Comparison of ENCODE assay signal across 12 cellular contexts in genomic region chr6:113967777-113968176, GRCh38. TPM values are rescaled to one million over a fixed set of nuclear protein-coding genes. Genes with fewer than 3 reads are reported as not detected.
DNase-seq lines count a peak whose midpoint lies in the region; ATAC-seq and TF ChIP-seq lines count a peak whose summit lies in the region.
"Had no signal": no experiment of that assay in that cellular context is flagged by ENCODE, and none has a peak within 500 bp of the region (broad histone marks: within the 10 kb centered on the region; RNA-seq: fewer than 3 reads in every experiment).

No MANE protein-coding gene starts in this region.

- H3K4ac ChIP-seq in H9 (ENCODE audit: low read depth, low read length), result no peak overlapping the region

- H2BK12ac ChIP-seq in H9 (ENCODE audit: insufficient read length, low read depth, low read length), result no peak overlapping the region

- ATAC-seq in CD4-positive, alpha-beta T cell (ENCODE audit: poor library complexity), result no peak
- ATAC-seq in naive thymus-derived CD8-positive, alpha-beta T cell, result no peak
- ATAC-seq in GM21515 (IDR thresholded peaks at IDR 0.05; ENCODE audit: unreplicated experiment) (no peak), HG03378 (IDR thresholded peaks at IDR 0.05; ENCODE audit: unreplicated experiment) (no peak), GM18520 (IDR thresholded peaks at IDR 0.05; ENCODE audit: unreplicated experiment) (no peak)
- ATAC-seq: gastrocnemius medialis had no signal

- H3K14ac ChIP-seq in H9 (ENCODE audit: insufficient read depth, low read length), result no peak overlapping the region

- no peak overlapping the region for H2BK120ac ChIP-seq in H9 (ENCODE audit: low read depth, low read length, poor library complexity, severe bottlenecking)

- no peak overlapping the region for H3K9ac ChIP-seq in H9 (ENCODE audit: extremely low read depth, insufficient read length, low read length)

- no peaks in the 10 kb centered on the region for H3K27me3 ChIP-seq in CD4-positive, alpha-beta T cell (ENCODE audit: control insufficient read depth, insufficient read depth, low read length)
- H3K27me3 ChIP-seq in H9 (ENCODE audit: insufficient read depth, low read length), result no peaks in the 10 kb centered on the region; the same call in 1 of the 2 replicates
- H3K27me3 ChIP-seq: gastrocnemius medialis had no signal

- intact Hi-C loops in CD4-positive, alpha-beta T cell (cut with DNase I, micrococcal nuclease), result no loop called here

- H3K9me3 ChIP-seq in CD4-positive, alpha-beta T cell (ENCODE audit: control insufficient read depth, low read length), result no peaks in the 10 kb centered on the region
- H3K9me3 ChIP-seq in H9 (ENCODE audit: control insufficient read depth, low read depth, low read length), result no peaks in the 10 kb centered on the region
- H3K9me3 ChIP-seq: gastrocnemius medialis, thoracic aorta had no signal

- H4K5ac ChIP-seq in H9 (ENCODE audit: insufficient read length, low read depth, low read length), result no peak overlapping the region

- H2BK5ac ChIP-seq in H9 (ENCODE audit: insufficient read length, low read length), result no peak overlapping the region

- TF ChIP-seq CTCF in CD4-positive, alpha-beta T cell (IDR thresholded peaks at IDR 0.05), result no peak
- TF ChIP-seq CTCF in H9 (conservative IDR thresholded peaks at IDR 0.05), result no peak

- no CpG with 5 or more reads among the region's 3 CpGs for WGBS in H9 (ENCODE audit: extremely low coverage, insufficient read length, low lambda C conversion rate)

- POLR2A ChIA-PET in CD4-positive, alpha-beta T cell (lab: Charles Lee), result no interaction called here
- POLR2A ChIA-PET in naive thymus-derived CD8-positive, alpha-beta T cell (lab: Charles Lee), result no interaction called here

- H4K91ac ChIP-seq in H9 (ENCODE audit: insufficient read length, low read depth, low read length), result no peak overlapping the region

- H3K27me3 Mint-ChIP-seq in CD4-positive, alpha-beta T cell, result no peaks in the 10 kb centered on the region
- H3K27me3 Mint-ChIP-seq in H9 (ENCODE audit: low read depth), result peaks cover 12% of the 10 kb centered on the region
- H3K27me3 Mint-ChIP-seq in activated naive CD8-positive, alpha-beta T cell treated with anti-CD3 and anti-CD28 coated beads for 36 hours, result no peaks in the 10 kb centered on the region
- H3K27me3 Mint-ChIP-seq in naive thymus-derived CD8-positive, alpha-beta T cell, result no peaks in the 10 kb centered on the region
- H3K27me3 Mint-ChIP-seq: activated B cell treated with CpG ODN at 0.5 μM for 24 hours had no signal

- H3K18ac ChIP-seq in H9 (ENCODE audit: insufficient read length, low read depth, low read length), result no peak overlapping the region

- no peak overlapping the region for H2AK5ac ChIP-seq in H9 (ENCODE audit: insufficient read length, low read length)

- peaks cover 8% of the 10 kb centered on the region for H3K23me2 ChIP-seq in H9 (ENCODE audit: insufficient read length, low read depth, low read length, poor library complexity, severe bottlenecking)

- H3K4me2 ChIP-seq in H9 (ENCODE audit: insufficient read depth, insufficient read length, low read length), result peak overlapping the region; percentile 74

- peaks cover 59% of the 10 kb centered on the region for H3K79me2 ChIP-seq in H9 (ENCODE audit: insufficient read depth, low read length)

- peak overlapping the region; percentile 64 for H3K4me3 Mint-ChIP-seq in CD4-positive, alpha-beta T cell
- peak overlapping the region; percentile 94 to 96 for H3K4me3 Mint-ChIP-seq in H9
- H3K4me3 Mint-ChIP-seq in activated naive CD8-positive, alpha-beta T cell treated with anti-CD3 and anti-CD28 coated beads for 36 hours, result peak overlapping the region; percentile 9
- H3K4me3 Mint-ChIP-seq in naive thymus-derived CD8-positive, alpha-beta T cell, result peak overlapping the region in 8 of 10 donors; percentile 6 to 95 (median 14)
- H3K4me3 Mint-ChIP-seq: activated B cell treated with CpG ODN at 0.5 μM for 24 hours had no signal

- H3T11ph ChIP-seq in H9 (ENCODE audit: low read length), result no peak overlapping the region

- peaks cover 60% of the 10 kb centered on the region for H3K4me1 Mint-ChIP-seq in CD4-positive, alpha-beta T cell (ENCODE audit: low read depth)
- peaks cover 44 to 56% of the 10 kb centered on the region in 2 experiments for H3K4me1 Mint-ChIP-seq in H9
- H3K4me1 Mint-ChIP-seq in activated naive CD8-positive, alpha-beta T cell treated with anti-CD3 and anti-CD28 coated beads for 36 hours, result peaks cover 45% of the 10 kb centered on the region
- peaks cover 30 to 71% (median 69%) of the 10 kb centered on the region in 4 donors for H3K4me1 Mint-ChIP-seq in naive thymus-derived CD8-positive, alpha-beta T cell

- no peak overlapping the region for H3K56ac ChIP-seq in H9 (ENCODE audit: insufficient read length, low read depth, low read length)

- no peak overlapping the region for H3K23ac ChIP-seq in H9 (ENCODE audit: insufficient read length, low read depth, low read length)

- no peak overlapping the region for H4K8ac ChIP-seq in H9 (replicated peaks; ENCODE audit: insufficient read length, low read depth, low read length)

- peaks cover 12% of the 10 kb centered on the region for H3K36me3 Mint-ChIP-seq in CD4-positive, alpha-beta T cell (ENCODE audit: low read depth)
- H3K36me3 Mint-ChIP-seq in H9 (ENCODE audit: insufficient read depth in 1 of 3, low read depth in 3 of 3), result peaks cover 2 to 9% (median 8%) of the 10 kb centered on the region in 3 experiments
- H3K36me3 Mint-ChIP-seq in activated naive CD8-positive, alpha-beta T cell treated with anti-CD3 and anti-CD28 coated beads for 36 hours, result peaks cover 18% of the 10 kb centered on the region
- peaks cover 0 to 2% (median 0%) of the 10 kb centered on the region in 3 donors for H3K36me3 Mint-ChIP-seq in naive thymus-derived CD8-positive, alpha-beta T cell

- no peaks in the 10 kb centered on the region for H3K9me3 Mint-ChIP-seq in CD4-positive, alpha-beta T cell
- H3K9me3 Mint-ChIP-seq in H9, result no peaks in the 10 kb centered on the region; a peak in 1 of 5 replicates
- H3K9me3 Mint-ChIP-seq in activated naive CD8-positive, alpha-beta T cell treated with anti-CD3 and anti-CD28 coated beads for 36 hours, result no peaks in the 10 kb centered on the region
- H3K9me3 Mint-ChIP-seq in naive thymus-derived CD8-positive, alpha-beta T cell, result no peaks in the 10 kb centered on the region
- H3K9me3 Mint-ChIP-seq: activated B cell treated with CpG ODN at 0.5 μM for 24 hours had no signal

- H4K20me1 ChIP-seq in H9 (ENCODE audit: control insufficient read depth, insufficient read depth, insufficient read length), result no peaks in the 10 kb centered on the region

- no peak overlapping the region for H2AFZ ChIP-seq in H9 (ENCODE audit: low read length)

- no peak overlapping the region for H3K27ac ChIP-seq in CD4-positive, alpha-beta T cell (ENCODE audit: low read depth, low read length)
- no peak overlapping the region for H3K27ac ChIP-seq in H9 (ENCODE audit: insufficient read length, low read depth, low read length)
- H3K27ac ChIP-seq: gastrocnemius medialis, thoracic aorta had no signal

- DNase-seq in CD4-positive, alpha-beta T cell, result no peak
- no peak for DNase-seq in H9
- no peak for DNase-seq in activated naive CD8-positive, alpha-beta T cell treated with anti-CD3 and anti-CD28 coated beads for 36 hours
- DNase-seq in naive thymus-derived CD8-positive, alpha-beta T cell, result no peak
- DNase-seq: activated B cell treated with CpG ODN at 0.5 μM for 24 hours, gastrocnemius medialis, islet precursor cell, NCI-H1105 had no signal

- CTCF ChIA-PET in CD4-positive, alpha-beta T cell (lab: Charles Lee), result interaction anchor here (2.2 kb wide), 1 partner anchor 13 kb away, joined by 7 read pairs; no protein-coding TSS in a partner anchor

- peaks cover 8% of the 10 kb centered on the region; the same call in 1 of the 2 replicates for H3K4me1 ChIP-seq in H9 (ENCODE audit: insufficient read depth, low read length)

- H2BK20ac ChIP-seq in H9 (ENCODE audit: low read depth, low read length, poor library complexity, severe bottlenecking), result no peak overlapping the region

- H3K27ac Mint-ChIP-seq in CD4-positive, alpha-beta T cell, result no peak overlapping the region
- H3K27ac Mint-ChIP-seq in H9, result peak overlapping the region in 1 of 3 experiments; percentile 3; a peak in 1 of 7 replicates
- no peak overlapping the region for H3K27ac Mint-ChIP-seq in activated naive CD8-positive, alpha-beta T cell treated with anti-CD3 and anti-CD28 coated beads for 36 hours
- peak overlapping the region in 1 of 10 donors; percentile 3 for H3K27ac Mint-ChIP-seq in naive thymus-derived CD8-positive, alpha-beta T cell
- H3K27ac Mint-ChIP-seq: activated B cell treated with CpG ODN at 0.5 μM for 24 hours had no signal

- H2BK15ac ChIP-seq in H9 (ENCODE audit: low read depth, low read length), result no peak overlapping the region

- no peaks in the 10 kb centered on the region for H3K79me1 ChIP-seq in H9 (ENCODE audit: insufficient read depth, low read depth, low read length, poor library complexity, severe bottlenecking)

RNA-seq across cellular contexts. Expression of gene HDAC2, which starts 3.2 kb away (rescaled TPM):
- total RNA-seq in CD4-positive, alpha-beta T cell, result 10 to 100 TPM; 29.9 to 40.8 TPM
- total RNA-seq in H9 (2021), result 325 and 330 TPM in 2 replicates
- total RNA-seq in activated naive CD8-positive, alpha-beta T cell treated with anti-CD3 and anti-CD28 coated beads for 36 hours, result 100 to 1,000 TPM; 115 to 125 TPM
- total RNA-seq in naive thymus-derived CD8-positive, alpha-beta T cell, result 10 to 100 TPM; 64.8 to 64.9 TPM
- polyA plus RNA-seq in naive thymus-derived CD8-positive, alpha-beta T cell, result 10 to 100 TPM; 80.2 to 90.0 (median 83.0) TPM

Comparison
In these comparisons a context has a peak if more than half of its experiments do, and no peak if none do; other contexts are left out.
1. H3K4me3 Mint-ChIP-seq: peak in every context shown above with its lines; median percentile 95 in H9; 64 in CD4-positive, alpha-beta T cell; 14 in naive thymus-derived CD8-positive, alpha-beta T cell; 9 in activated naive CD8-positive, alpha-beta T cell treated with anti-CD3 and anti-CD28 coated beads for 36 hours.